ENCODE assay signal across 17 cellular contexts in the genomic region with DNA sequence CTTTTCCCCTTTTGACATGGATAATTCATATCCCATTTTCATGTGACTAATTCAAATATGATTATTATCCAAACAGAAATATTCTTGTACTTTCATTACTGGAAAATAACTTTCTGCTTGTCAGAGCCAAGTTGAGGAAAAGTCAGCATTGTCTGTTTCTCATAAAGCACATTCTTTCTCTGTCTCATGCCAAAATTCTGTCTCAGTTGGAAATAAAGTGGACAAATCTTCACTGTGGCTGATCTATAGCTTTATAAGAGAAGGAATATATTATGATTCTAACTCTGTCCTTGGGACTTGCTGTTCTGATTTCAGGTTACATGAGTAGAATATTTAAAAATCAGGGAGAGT.
"Had no signal": no experiment of that assay in that cellular context is flagged by ENCODE, and none has a peak within 500 bp of the region (broad histone marks: within the 10 kb centered on the region; RNA-seq: fewer than 3 reads in every experiment).

No MANE protein-coding gene starts in this region.

- DNase-seq: activated CD4-positive, alpha-beta T cell treated with anti-CD3 and anti-CD28 coated beads, Interleukin-2, amount 10 ng/mL, durations not matched to agents 24 days and 14 days; activated CD4-positive, CD25-positive, alpha-beta regulatory T cell; activated CD8-positive, alpha-beta T cell treated with anti-CD3 and anti-CD28 coated beads, Interleukin-2, amount 10 ng/mL, durations not matched to agents 7 days and 5 days; activated naive CD4-positive, alpha-beta T cell treated with anti-CD3 and anti-CD28 coated beads, Interleukin-2, amount 10 ng/mL, durations not matched to agents 7 days and 5 days; activated naive CD8-positive, alpha-beta T cell treated with anti-CD3 and anti-CD28 coated beads, Interleukin-2, amount 50 U/mL, for 24 hours; activated T-cell treated with anti-CD3 and anti-CD28 coated beads, Interleukin-2, amount 50 U/mL, for 24 hours; foreskin melanocyte; glutamatergic neuron; hypothalamus; stimulated activated naive CD8-positive, alpha-beta T cell treated with anti-CD3 and anti-CD28 coated beads, Interleukin-15, Interleukin-2, amounts not matched to agents 100 U/mL and 50 U/mL, for 24 hours; T1000; transverse colon; uterus had no signal

- H3K4me1 ChIP-seq: ascending aorta, transverse colon, uterus had no signal

- ATAC-seq: activated CD8-positive, alpha-beta T cell treated with anti-CD3 and anti-CD28 coated beads, Interleukin-2, amount 10 ng/mL, durations not matched to agents 7 days and 5 days; activated naive CD8-positive, alpha-beta T cell treated with anti-CD3 and anti-CD28 coated beads, Interleukin-2, amount 50 U/mL, for 24 hours; left lobe of liver; stimulated activated naive CD8-positive, alpha-beta T cell treated with anti-CD3 and anti-CD28 coated beads, Interleukin-15, Interleukin-2, amounts not matched to agents 100 U/mL and 50 U/mL, for 24 hours had no signal

- H3K36me3 ChIP-seq: ascending aorta, cardiac muscle cell, transverse colon, uterus had no signal

- H3K4me3 ChIP-seq: ascending aorta, cardiac muscle cell, lung, transverse colon, uterus had no signal

- H3K27ac ChIP-seq: ascending aorta, cardiac muscle cell, transverse colon had no signal

- H3K27me3 ChIP-seq: ascending aorta, cardiac muscle cell, transverse colon, uterus had no signal
